In the genomic region with DNA sequence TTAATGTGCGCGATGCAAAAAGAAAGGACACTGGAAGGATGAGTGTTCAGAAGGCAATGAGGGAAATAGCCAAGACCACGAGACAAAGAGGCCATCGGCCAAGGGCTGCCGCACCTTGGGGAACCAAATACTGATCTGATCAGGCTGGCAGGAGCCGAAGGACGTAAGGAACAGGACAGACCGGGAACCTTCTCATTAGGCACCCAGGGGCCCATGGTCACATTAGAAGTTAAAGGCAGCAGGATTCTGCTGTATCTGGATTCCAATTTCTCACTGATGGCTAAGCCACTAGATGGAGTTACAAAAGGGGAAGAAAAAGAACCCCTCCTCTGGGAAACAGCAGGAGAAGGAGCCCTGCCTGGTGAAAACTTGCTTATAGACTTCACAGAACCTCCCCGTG, we compare ENCODE assay signal across 8 cellular contexts. TPM values are rescaled to one million over a fixed set of nuclear protein-coding genes. Genes with fewer than 3 reads are reported as not detected.
DNase-seq lines count a peak whose midpoint lies in the region; ATAC-seq, FAIRE-seq and TF ChIP-seq lines count a peak whose summit lies in the region.

No MANE protein-coding gene starts in this region.

- H3K4me1 Mint-ChIP-seq in T-helper 1 cell treated with Interleukin-12 subunit alpha and Interleukin-12 subunit beta and Interleukin-4 antibody, amounts not matched to agents 30 μg/mL and 1 μg/mL, for 36 hours (ENCODE audit: low read depth) = peaks cover 6% of the 10 kb centered on the region
- peaks cover 11% of the 10 kb centered on the region for H3K4me1 Mint-ChIP-seq in activated CD8-positive, alpha-beta T cell treated with anti-CD3 and anti-CD28 coated beads for 36 hours (ENCODE audit: low read depth)
- peaks cover 13 to 16% of the 10 kb centered on the region in 2 donors for H3K4me1 Mint-ChIP-seq in immature natural killer cell
- peaks cover 16% of the 10 kb centered on the region for H3K4me1 Mint-ChIP-seq in stimulated activated naive CD8-positive, alpha-beta T cell treated with anti-CD3 and anti-CD28 coated beads, Interleukin-15, amount 100 ng/mL, for 72 hours

- no peak for ATAC-seq in activated CD8-positive, alpha-beta T cell treated with anti-CD3 and anti-CD28 coated beads for 36 hours
- no peak for ATAC-seq in stimulated activated naive CD8-positive, alpha-beta T cell treated with anti-CD3 and anti-CD28 coated beads, Interleukin-15, amount 100 ng/mL, for 72 hours

- H3K4me1 ChIP-seq in kidney (ENCODE audit: control insufficient read depth in 1 of 2, insufficient read depth in 1 of 2, low read depth in 1 of 2, low read length in 2 of 2) = peaks cover 0 to 4% of the 10 kb centered on the region in 2 donors

- TF ChIP-seq CTCF in activated CD8-positive, alpha-beta T cell treated with anti-CD3 and anti-CD28 coated beads for 36 hours (IDR thresholded peaks at IDR 0.05) = no peak
- no peak for TF ChIP-seq CTCF in kidney (IDR thresholded peaks at IDR 0.05; ENCODE audit: borderline replicate concordance, extremely low read depth, insufficient read depth)

- peak overlapping the region; percentile 81 for H3K4me3 Mint-ChIP-seq in T-helper 1 cell treated with Interleukin-12 subunit alpha and Interleukin-12 subunit beta and Interleukin-4 antibody, amounts not matched to agents 30 μg/mL and 1 μg/mL, for 36 hours
- H3K4me3 Mint-ChIP-seq in activated CD8-positive, alpha-beta T cell treated with anti-CD3 and anti-CD28 coated beads for 36 hours = peak overlapping the region; percentile 72
- peak overlapping the region; percentile 75 to 89 (median 88) for H3K4me3 Mint-ChIP-seq in immature natural killer cell
- H3K4me3 Mint-ChIP-seq in stimulated activated naive CD8-positive, alpha-beta T cell treated with anti-CD3 and anti-CD28 coated beads, Interleukin-15, amount 100 ng/mL, for 72 hours = peak overlapping the region; percentile 87 to 93

- no peaks in the 10 kb centered on the region for H3K9me3 Mint-ChIP-seq in T-helper 1 cell treated with Interleukin-12 subunit alpha and Interleukin-12 subunit beta and Interleukin-4 antibody, amounts not matched to agents 30 μg/mL and 1 μg/mL, for 36 hours
- H3K9me3 Mint-ChIP-seq in activated CD8-positive, alpha-beta T cell treated with anti-CD3 and anti-CD28 coated beads for 36 hours = no peaks in the 10 kb centered on the region
- H3K9me3 Mint-ChIP-seq in immature natural killer cell = no peaks in the 10 kb centered on the region
- no peaks in the 10 kb centered on the region for H3K9me3 Mint-ChIP-seq in stimulated activated naive CD8-positive, alpha-beta T cell treated with anti-CD3 and anti-CD28 coated beads, Interleukin-15, amount 100 ng/mL, for 72 hours

- H3K36me3 ChIP-seq in kidney (ENCODE audit: control insufficient read depth in 1 of 2, insufficient read depth in 2 of 2, low read length in 2 of 2) = no peaks in the 10 kb centered on the region

- no peaks in the 10 kb centered on the region for H3K9me3 ChIP-seq in kidney (ENCODE audit: control insufficient read depth in 1 of 2, low read length in 2 of 2)

- no peak overlapping the region for H3K9ac ChIP-seq in kidney (ENCODE audit: low read length in 2 of 2)

- POLR2A ChIA-PET in activated CD8-positive, alpha-beta T cell treated with anti-CD3 and anti-CD28 coated beads for 36 hours (lab: Charles Lee) = interaction anchor here (1.7 kb wide), 1 partner anchor 21 kb away, joined by 3 read pairs; no protein-coding TSS in a partner anchor

- intact Hi-C loops in activated CD8-positive, alpha-beta T cell treated with anti-CD3 and anti-CD28 coated beads for 36 hours (cut with micrococcal nuclease) = no loop called here
- intact Hi-C loops in kidney (cut with DNase I) = no loop called here

- CTCF ChIA-PET in activated CD8-positive, alpha-beta T cell treated with anti-CD3 and anti-CD28 coated beads for 36 hours (lab: Charles Lee) = no interaction called here

- no peaks in the 10 kb centered on the region for H3K36me3 Mint-ChIP-seq in T-helper 1 cell treated with Interleukin-12 subunit alpha and Interleukin-12 subunit beta and Interleukin-4 antibody, amounts not matched to agents 30 μg/mL and 1 μg/mL, for 36 hours (ENCODE audit: low read depth)
- H3K36me3 Mint-ChIP-seq in activated CD8-positive, alpha-beta T cell treated with anti-CD3 and anti-CD28 coated beads for 36 hours (ENCODE audit: low read depth) = no peaks in the 10 kb centered on the region
- no peaks in the 10 kb centered on the region for H3K36me3 Mint-ChIP-seq in immature natural killer cell

- no peak for FAIRE-seq in kidney (lab: Jason Lieb, UNC)

- H3K27ac ChIP-seq in kidney (ENCODE audit: low read depth in 2 of 2, low read length in 2 of 2) = no peak overlapping the region

- H3K4me3 ChIP-seq in kidney (ENCODE audit: low read length in 2 of 2) = peak overlapping the region in 1 of 2 donors; percentile 58

- DNase-seq in T-helper 1 cell (no peak), immature natural killer cell (no peak), SKM-1 treated with dmso at 0.1 percent for 144 hours (lab: John Stamatoyannopoulos, UW; ENCODE audit: unreplicated experiment) (no peak), cerebellar cortex (ENCODE audit: low spot score) (no peak), kidney (no peak)
- no peak for DNase-seq in activated CD8-positive, alpha-beta T cell treated with anti-CD3 and anti-CD28 coated beads for 36 hours
- no peak for DNase-seq in stimulated activated naive CD8-positive, alpha-beta T cell treated with anti-CD3 and anti-CD28 coated beads, Interleukin-15, amount 100 ng/mL, for 72 hours

- no peak overlapping the region for H3K27ac Mint-ChIP-seq in T-helper 1 cell treated with Interleukin-12 subunit alpha and Interleukin-12 subunit beta and Interleukin-4 antibody, amounts not matched to agents 30 μg/mL and 1 μg/mL, for 36 hours
- no peak overlapping the region for H3K27ac Mint-ChIP-seq in activated CD8-positive, alpha-beta T cell treated with anti-CD3 and anti-CD28 coated beads for 36 hours
- H3K27ac Mint-ChIP-seq in immature natural killer cell = peak overlapping the region in 2 of 6 donors; percentile 73 to 74
- H3K27ac Mint-ChIP-seq in stimulated activated naive CD8-positive, alpha-beta T cell treated with anti-CD3 and anti-CD28 coated beads, Interleukin-15, amount 100 ng/mL, for 72 hours = no peak overlapping the region

- peaks cover 40% of the 10 kb centered on the region for H3K27me3 Mint-ChIP-seq in T-helper 1 cell treated with Interleukin-12 subunit alpha and Interleukin-12 subunit beta and Interleukin-4 antibody, amounts not matched to agents 30 μg/mL and 1 μg/mL, for 36 hours (ENCODE audit: low read depth)
- H3K27me3 Mint-ChIP-seq in activated CD8-positive, alpha-beta T cell treated with anti-CD3 and anti-CD28 coated beads for 36 hours = peaks cover 30% of the 10 kb centered on the region
- peaks cover 2 to 6% (median 6%) of the 10 kb centered on the region in 3 donors for H3K27me3 Mint-ChIP-seq in immature natural killer cell (ENCODE audit: low read depth in 3 of 3)
- H3K27me3 Mint-ChIP-seq in stimulated activated naive CD8-positive, alpha-beta T cell treated with anti-CD3 and anti-CD28 coated beads, Interleukin-15, amount 100 ng/mL, for 72 hours = peaks cover 33% of the 10 kb centered on the region

RNA-seq across cellular contexts. Expression of a gene that starts 28.8 kb away (rescaled TPM):
- total RNA-seq in activated CD8-positive, alpha-beta T cell treated with anti-CD3 and anti-CD28 coated beads for 36 hours = 10 to 100 TPM; 17.5 TPM
- polyA plus RNA-seq in immature natural killer cell = 10 to 100 TPM in 1 of 3 donors, 1 to 10 TPM in 2; 6.4 to 20.3 (median 8.0) TPM
- total RNA-seq in kidney = 61.5 TPM
- polyA plus RNA-seq in kidney (ENCODE audit: insufficient read depth, low read depth, low replicate concordance) = 51.3 TPM

RNA-seq across cellular contexts. Expression of a gene that starts 33.2 kb away (rescaled TPM):
- total RNA-seq in activated CD8-positive, alpha-beta T cell treated with anti-CD3 and anti-CD28 coated beads for 36 hours = 100 to 1,000 TPM in 1 of 2 experiments, 10 to 100 TPM in 1; 99.6 to 104 TPM
- polyA plus RNA-seq in immature natural killer cell (100 to 1,000 TPM in 2 of 3 donors, 10 to 100 TPM in 1; 94.3 to 145 (median 117) TPM), kidney (ENCODE audit: insufficient read depth, low read depth, low replicate concordance) (147 TPM)
- 45.0 TPM for total RNA-seq in kidney

RNA-seq across cellular contexts. Expression of a gene that starts 33.2 kb away (rescaled TPM):
- 10 to 100 TPM; 21.1 to 24.9 TPM for total RNA-seq in activated CD8-positive, alpha-beta T cell treated with anti-CD3 and anti-CD28 coated beads for 36 hours
- polyA plus RNA-seq in immature natural killer cell (1 to 10 TPM; 8.7 to 9.8 (median 8.9) TPM), kidney (ENCODE audit: insufficient read depth, low read depth, low replicate concordance) (8.8 TPM)
- total RNA-seq in kidney = 19.6 TPM
